ENCODE assay signal across 8 cellular contexts in the genomic region with DNA sequence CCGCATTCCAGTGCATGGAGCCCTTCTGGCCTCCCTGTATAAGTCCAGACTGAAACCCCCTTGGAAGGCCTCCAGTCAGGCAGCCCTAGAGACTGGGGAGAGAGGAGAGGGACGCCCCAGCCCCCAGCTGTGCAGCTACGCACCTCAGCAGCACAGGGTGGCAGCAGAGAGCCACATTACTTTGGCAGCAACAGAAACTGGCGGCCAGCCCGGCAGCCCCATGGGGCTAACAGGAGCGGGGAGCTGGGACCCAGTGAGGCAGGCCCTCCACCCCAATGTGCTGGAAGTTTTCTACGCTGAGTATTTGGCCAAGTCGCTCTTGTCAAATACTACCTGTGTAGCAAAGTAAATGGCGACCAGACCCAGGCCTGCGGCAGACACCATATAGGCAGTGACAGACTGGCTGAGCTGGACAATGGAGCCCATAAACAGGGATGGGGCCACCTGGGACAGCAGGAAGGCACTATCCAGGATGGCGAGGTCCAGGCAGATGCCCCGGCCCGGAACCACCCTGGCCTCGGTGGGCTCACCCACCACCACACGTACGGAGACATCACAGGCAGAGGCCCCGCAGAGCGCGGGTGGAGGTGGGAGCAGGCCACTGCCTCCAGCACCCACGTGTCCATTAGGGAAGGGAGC. TPM values are rescaled to one million over a fixed set of nuclear protein-coding genes. Genes with fewer than 3 reads are reported as not detected.
DNase-seq lines count a peak whose midpoint lies in the region; ATAC-seq and TF ChIP-seq lines count a peak whose summit lies in the region.

No MANE protein-coding gene starts in this region.

- H3K9me3 ChIP-seq in OCI-LY7 (ENCODE audit: low read length) (no peaks in the 10 kb centered on the region), neural cell (ENCODE audit: low read length) (no peaks in the 10 kb centered on the region), stomach (no peaks in the 10 kb centered on the region)

- POLR2A ChIA-PET in OCI-LY7 (lab: Charles Lee): interaction anchor here (0.5 to 5.5 kb wide), 10 partner anchors 10 to 437 kb away, joined by 3 to 38 read pairs (median 4); no protein-coding TSS in a partner anchor

- H3K36me3 Mint-ChIP-seq in activated T-cell treated with anti-CD3 and anti-CD28 coated beads, Interleukin-2, amount 50 U/mL, for 24 hours (ENCODE audit: low read depth): no peaks in the 10 kb centered on the region

- H3K79me2 ChIP-seq in OCI-LY7 (ENCODE audit: insufficient read depth, low read depth, low read length) (no peaks in the 10 kb centered on the region), neural cell (replicated peaks; ENCODE audit: insufficient read depth, low read length) (no peaks in the 10 kb centered on the region)

- no peak overlapping the region for H3K27ac ChIP-seq in OCI-LY7 (ENCODE audit: low read depth, low read length, poor library complexity, severe bottlenecking)
- H3K27ac ChIP-seq in neural cell (ENCODE audit: low read length): no peak overlapping the region
- H3K27ac ChIP-seq in stomach: no peak overlapping the region

- no peaks in the 10 kb centered on the region for H3K9me3 Mint-ChIP-seq in activated T-cell treated with anti-CD3 and anti-CD28 coated beads, Interleukin-2, amount 50 U/mL, for 24 hours

- ATAC-seq in GM18907 (IDR thresholded peaks at IDR 0.05; ENCODE audit: unreplicated experiment): peak; percentile 73
- ATAC-seq in HG03469 (IDR thresholded peaks at IDR 0.05; ENCODE audit: unreplicated experiment): peak; percentile 54

- no peaks in the 10 kb centered on the region for H3K9me2 ChIP-seq in OCI-LY7 (ENCODE audit: insufficient read depth, low read length)
- no peaks in the 10 kb centered on the region for H3K9me2 ChIP-seq in neural cell (ENCODE audit: insufficient read depth, low read length)

- H3K9ac ChIP-seq in neural cell (ENCODE audit: low read length): no peak overlapping the region

- BruUV-seq in OCI-LY7 (replicated peaks; lab: Mats Ljungman, UMichigan): no TSS peak

- H3K4me1 ChIP-seq in OCI-LY7 (ENCODE audit: insufficient read depth, low read length, poor library complexity, severe bottlenecking) (peaks cover 22% of the 10 kb centered on the region), stomach (peaks cover 6 to 53% (median 18%) of the 10 kb centered on the region in 4 donors)

- no peak overlapping the region for H3K4me3 Mint-ChIP-seq in activated T-cell treated with anti-CD3 and anti-CD28 coated beads, Interleukin-2, amount 50 U/mL, for 24 hours

- peaks cover 4% of the 10 kb centered on the region for H3K4me1 Mint-ChIP-seq in activated T-cell treated with anti-CD3 and anti-CD28 coated beads, Interleukin-2, amount 50 U/mL, for 24 hours (ENCODE audit: low read depth)

- H3K27me3 ChIP-seq in neural cell (ENCODE audit: insufficient read depth, low read depth, low read length): no peaks in the 10 kb centered on the region
- no peaks in the 10 kb centered on the region for H3K27me3 ChIP-seq in stomach

- peaks cover 3% of the 10 kb centered on the region for H3K27me3 Mint-ChIP-seq in activated T-cell treated with anti-CD3 and anti-CD28 coated beads, Interleukin-2, amount 50 U/mL, for 24 hours

- CTCF ChIA-PET in OCI-LY7 (lab: Charles Lee; ENCODE audit: unreplicated experiment): interaction anchor here (0.6 to 4.3 kb wide), 13 partner anchors 10 to 318 kb away, joined by 3 to 68 read pairs (median 4); no protein-coding TSS in a partner anchor

- peak; percentile 88 for TF ChIP-seq RAD21 in neural cell (conservative IDR thresholded peaks at IDR 0.05)

- H3K4me2 ChIP-seq in OCI-LY7 (ENCODE audit: low read length) (no peak overlapping the region), neural cell (ENCODE audit: low read length) (no peak overlapping the region)

- H3K36me3 ChIP-seq in OCI-LY7 (ENCODE audit: insufficient read depth, low read length): no peaks in the 10 kb centered on the region
- H3K36me3 ChIP-seq in neural cell (ENCODE audit: insufficient read depth, low read length): no peaks in the 10 kb centered on the region
- H3K36me3 ChIP-seq in stomach: peaks cover 0 to 8% (median 0%) of the 10 kb centered on the region in 4 donors

- 42 to 55% (median 47%) methylated on average over 14 to 20 of the region's 20 CpGs for WGBS in stomach, 5 donors

- no peak overlapping the region for H2AFZ ChIP-seq in OCI-LY7 (ENCODE audit: low read length)
- no peak overlapping the region for H2AFZ ChIP-seq in neural cell (ENCODE audit: low read depth, low read length)

- no peaks in the 10 kb centered on the region for H3F3A ChIP-seq in neural cell (ENCODE audit: insufficient read depth, low read length, poor library complexity, severe bottlenecking)

- no peak overlapping the region for H3K4me3 ChIP-seq in OCI-LY7 (ENCODE audit: low read depth, low read length, poor library complexity, severe bottlenecking)
- no peak overlapping the region for H3K4me3 ChIP-seq in neural cell (ENCODE audit: low read length)
- no peak overlapping the region for H3K4me3 ChIP-seq in stomach

- intact Hi-C loops in OCI-LY7 (cut with micrococcal nuclease; ENCODE audit: unreplicated experiment): loop anchor here (1.0 to 5.0 kb wide), 5 partner anchors 52 to 318 kb away; no protein-coding TSS in a partner anchor
- intact Hi-C loops in stomach (cut with DNase I; ENCODE audit: low total_unique reads): loop anchor here (5.0 kb wide), 1 partner anchor 67 kb away; no protein-coding TSS in a partner anchor

- TF ChIP-seq EP300 in neural cell (conservative IDR thresholded peaks at IDR 0.05; ENCODE audit: poor library complexity, severe bottlenecking): no peak
- no peak for TF ChIP-seq EP300 in stomach (IDR thresholded peaks at IDR 0.05)

- H3K27ac Mint-ChIP-seq in activated T-cell treated with anti-CD3 and anti-CD28 coated beads, Interleukin-2, amount 50 U/mL, for 24 hours: no peak overlapping the region

- TF ChIP-seq POLR2A in stomach (IDR thresholded peaks at IDR 0.05): no peak

- H4K20me1 ChIP-seq in OCI-LY7 (ENCODE audit: insufficient read depth, low read length): no peaks in the 10 kb centered on the region
- no peaks in the 10 kb centered on the region for H4K20me1 ChIP-seq in neural cell (ENCODE audit: insufficient read depth)

- peak; percentile 96 for TF ChIP-seq CTCF in OCI-LY7 (conservative IDR thresholded peaks at IDR 0.05; ENCODE audit: low read length)
- TF ChIP-seq CTCF in neural cell (IDR thresholded peaks at IDR 0.05; ENCODE audit: poor library complexity, severe bottlenecking): peak; percentile 95
- TF ChIP-seq CTCF in stomach (IDR thresholded peaks at IDR 0.05): peak in 5 of 7 experiments; percentile 69 to 88 (median 85)

- DNase-seq in AG20443 (ENCODE audit: low spot score) (peak; percentile 93), OCI-LY7 (ENCODE audit: low spot score) (peak; percentile 82), fibroblast of gingiva (ENCODE audit: low read depth) (peak; percentile 38), stomach (peak; percentile 87)
- peak; percentile 83 for DNase-seq in activated T-cell treated with anti-CD3 and anti-CD28 coated beads, Interleukin-2, amount 50 U/mL, for 24 hours

TF ChIP-seq in neural cell, 6 proteins besides CTCF, POLR2A, EP300 and RAD21:
- TF ChIP-seq, protein P1, sequence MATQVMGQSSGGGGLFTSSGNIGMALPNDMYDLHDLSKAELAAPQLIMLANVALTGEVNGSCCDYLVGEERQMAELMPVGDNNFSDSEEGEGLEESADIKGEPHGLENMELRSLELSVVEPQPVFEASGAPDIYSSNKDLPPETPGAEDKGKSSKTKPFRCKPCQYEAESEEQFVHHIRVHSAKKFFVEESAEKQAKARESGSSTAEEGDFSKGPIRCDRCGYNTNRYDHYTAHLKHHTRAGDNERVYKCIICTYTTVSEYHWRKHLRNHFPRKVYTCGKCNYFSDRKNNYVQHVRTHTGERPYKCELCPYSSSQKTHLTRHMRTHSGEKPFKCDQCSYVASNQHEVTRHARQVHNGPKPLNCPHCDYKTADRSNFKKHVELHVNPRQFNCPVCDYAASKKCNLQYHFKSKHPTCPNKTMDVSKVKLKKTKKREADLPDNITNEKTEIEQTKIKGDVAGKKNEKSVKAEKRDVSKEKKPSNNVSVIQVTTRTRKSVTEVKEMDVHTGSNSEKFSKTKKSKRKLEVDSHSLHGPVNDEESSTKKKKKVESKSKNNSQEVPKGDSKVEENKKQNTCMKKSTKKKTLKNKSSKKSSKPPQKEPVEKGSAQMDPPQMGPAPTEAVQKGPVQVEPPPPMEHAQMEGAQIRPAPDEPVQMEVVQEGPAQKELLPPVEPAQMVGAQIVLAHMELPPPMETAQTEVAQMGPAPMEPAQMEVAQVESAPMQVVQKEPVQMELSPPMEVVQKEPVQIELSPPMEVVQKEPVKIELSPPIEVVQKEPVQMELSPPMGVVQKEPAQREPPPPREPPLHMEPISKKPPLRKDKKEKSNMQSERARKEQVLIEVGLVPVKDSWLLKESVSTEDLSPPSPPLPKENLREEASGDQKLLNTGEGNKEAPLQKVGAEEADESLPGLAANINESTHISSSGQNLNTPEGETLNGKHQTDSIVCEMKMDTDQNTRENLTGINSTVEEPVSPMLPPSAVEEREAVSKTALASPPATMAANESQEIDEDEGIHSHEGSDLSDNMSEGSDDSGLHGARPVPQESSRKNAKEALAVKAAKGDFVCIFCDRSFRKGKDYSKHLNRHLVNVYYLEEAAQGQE (IDR thresholded peaks at IDR 0.05; ENCODE audit: borderline replicate concordance): no peak
- TF ChIP-seq EZH2 (IDR thresholded peaks at IDR 0.05; ENCODE audit: borderline replicate concordance, insufficient read depth, low read length, poor library complexity, severe bottlenecking) (no peak), POLR2AphosphoS5 (IDR thresholded peaks at IDR 0.05) (no peak), MXI1 (conservative IDR thresholded peaks at IDR 0.05; ENCODE audit: poor library complexity, severe bottlenecking) (peak; percentile 35), SMC3 (conservative IDR thresholded peaks at IDR 0.05; ENCODE audit: poor library complexity) (peak; percentile 93), TAF1 (IDR thresholded peaks at IDR 0.05; ENCODE audit: low read depth) (no peak)

RNA-seq across cellular contexts. Expression of a gene that starts 21.2 kb away (rescaled TPM):
- 1.6 and 2.4 TPM in 2 replicates for total RNA-seq in OCI-LY7 (2014; rRNA removed; shearing (Covaris generic))
- total RNA-seq in OCI-LY7 (2022) (5.3 and 5.9 TPM in 2 replicates), stomach (10 to 100 TPM in 3 of 5 donors, 1 to 10 TPM in 2; 4.5 to 30.1 (median 21.4) TPM)
- polyA plus RNA-seq in neural cell (0.53 and 0.72 TPM in 2 replicates), stomach (1 to 10 TPM; 1.6 to 8.2 (median 3.8) TPM)
- polyA minus RNA-seq in neural cell: 0.73 and 1.3 TPM in 2 replicates

RNA-seq across cellular contexts. Expression of a gene that starts 27.3 kb away (rescaled TPM):
- total RNA-seq in OCI-LY7 (2014; rRNA removed; shearing (Covaris generic)): 26.4 and 29.1 TPM in 2 replicates
- 82.7 and 88.3 TPM in 2 replicates for total RNA-seq in OCI-LY7 (2022)
- polyA plus RNA-seq in neural cell: 6.0 and 10.0 TPM in 2 replicates
- 10.0 and 13.8 TPM in 2 replicates for polyA minus RNA-seq in neural cell
- total RNA-seq in stomach: 10 to 100 TPM in 4 of 5 donors, 1 to 10 TPM in 1; 8.0 to 38.7 (median 18.1) TPM
- polyA plus RNA-seq in stomach: 1 to 10 TPM; 3.5 to 4.1 (median 4.0) TPM

Comparison
In these comparisons a context has a peak if more than half of its experiments do, and no peak if none do; other contexts are left out.
1. DNase-seq: peak in every context shown above with its lines; median percentile 93 in AG20443; 87 in stomach; 83 in activated T-cell treated with anti-CD3 and anti-CD28 coated beads, Interleukin-2, amount 50 U/mL, for 24 hours; 82 in OCI-LY7; 38 in fibroblast of gingiva.